ENCODE assay signal across 8 cellular contexts in the genomic region with DNA sequence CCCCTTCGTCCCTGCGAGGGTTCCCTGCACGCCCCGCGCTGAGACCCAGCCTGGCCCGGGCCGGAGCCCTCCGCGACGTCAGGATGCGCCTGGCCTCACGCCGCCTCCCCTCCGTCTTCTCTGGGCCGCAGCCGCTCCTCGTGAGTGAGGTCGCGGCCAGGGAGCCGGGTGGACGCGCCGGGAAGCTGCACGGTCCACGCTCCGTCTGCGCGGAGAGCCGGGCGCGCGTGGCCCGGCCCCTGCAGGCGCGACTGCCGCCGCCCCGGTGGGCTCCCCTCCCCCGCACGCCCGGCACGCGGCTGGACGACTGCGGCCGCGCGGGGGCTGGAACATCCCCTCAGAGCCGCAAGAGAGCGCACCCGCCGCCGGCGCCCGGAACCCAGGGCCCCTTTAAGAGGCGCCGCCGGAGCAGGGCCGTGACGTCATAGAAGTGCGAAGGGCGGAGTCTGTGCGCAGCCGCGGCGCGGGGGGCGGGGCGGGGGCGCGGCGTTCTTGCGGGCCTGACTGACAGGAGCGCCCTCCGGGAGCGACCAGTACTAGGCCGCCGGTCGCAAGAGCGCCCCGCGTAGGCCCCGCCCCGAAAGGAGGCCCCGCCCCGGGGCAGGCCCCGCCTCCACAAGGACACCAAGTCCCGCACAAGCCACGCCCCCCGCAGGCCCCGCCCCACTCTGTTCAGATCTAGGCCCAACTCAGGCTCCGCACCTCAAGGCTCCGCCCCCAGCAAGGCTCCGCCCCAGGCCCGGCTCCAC. TPM values are rescaled to one million over a fixed set of nuclear protein-coding genes. Genes with fewer than 3 reads are reported as not detected.
DNase-seq lines count a peak whose midpoint lies in the region; ATAC-seq and TF ChIP-seq lines count a peak whose summit lies in the region.

No MANE protein-coding gene starts in this region.

- peak; percentile 81 for ATAC-seq in GM19468 (IDR thresholded peaks at IDR 0.05; ENCODE audit: extremely low read depth, unreplicated experiment)

- peaks cover 2% of the 10 kb centered on the region for H3K4me1 ChIP-seq in endodermal cell (ENCODE audit: control insufficient read depth, insufficient read depth, low read length)

- H3K9me3 ChIP-seq in endodermal cell (ENCODE audit: control insufficient read depth, low read length): peaks cover under 1% of the 10 kb centered on the region

- DNase-seq in COLO829 (ENCODE audit: low spot score): peak; percentile 97
- peak; percentile 73 for DNase-seq in HS-27A (ENCODE audit: low read depth)
- peak; percentile 97 to 99 for DNase-seq in NOMO-1 (lab: John Stamatoyannopoulos, UW; ENCODE audit: unreplicated experiment in 2 of 2)
- peak; percentile 100 for DNase-seq in activated CD8-positive, alpha-beta memory T cell treated with anti-CD3 and anti-CD28 coated beads, Interleukin-2, amount 50 U/mL, for 24 hours (ENCODE audit: extremely low read depth)
- peak; percentile 100 for DNase-seq in endodermal cell
- peak; percentile 100 for DNase-seq in mesothelial cell of epicardium (ENCODE audit: low spot score in 2 of 2, unreplicated experiment in 2 of 2)
- DNase-seq in stimulated activated CD8-positive, alpha-beta memory T cell treated with anti-CD3 and anti-CD28 coated beads, Interleukin-15, amount 100 ng/mL, for 4 hours (ENCODE audit: low read depth in 2 of 2): peak; percentile 100

- TF ChIP-seq CTCF in endodermal cell (conservative IDR thresholded peaks at IDR 0.05) (peak; percentile 60), mesothelial cell of epicardium (IDR thresholded peaks at IDR 0.05; ENCODE audit: unreplicated experiment) (no peak)

- H3K9ac ChIP-seq in endodermal cell (ENCODE audit: extremely low read depth, low read length, poor library complexity, severe bottlenecking): peak overlapping the region; percentile 41

- no peaks in the 10 kb centered on the region for H3K36me3 ChIP-seq in endodermal cell (ENCODE audit: control insufficient read depth, insufficient read depth, low read length)

- H3K27me3 Mint-ChIP-seq in endodermal cell (ENCODE audit: insufficient read depth) (peaks cover 20% of the 10 kb centered on the region), mesothelial cell of epicardium (ENCODE audit: low read depth) (no peaks in the 10 kb centered on the region)

- H3K36me3 Mint-ChIP-seq in endodermal cell (ENCODE audit: low read depth) (no peaks in the 10 kb centered on the region), mesothelial cell of epicardium (peaks cover 3% of the 10 kb centered on the region)

- H3K4me1 Mint-ChIP-seq in endodermal cell (peaks cover 33% of the 10 kb centered on the region), mesothelial cell of epicardium (peaks cover 71% of the 10 kb centered on the region)

- H3K4me3 Mint-ChIP-seq in endodermal cell (peak overlapping the region; percentile 79), mesothelial cell of epicardium (peak overlapping the region; percentile 67)

- no peaks in the 10 kb centered on the region for H3K27me3 ChIP-seq in endodermal cell (ENCODE audit: control insufficient read depth, insufficient read depth, low read length, poor library complexity, severe bottlenecking)

- 0% methylated on average over 3 to 95 of the region's 95 CpGs for WGBS in endodermal cell (ENCODE audit: insufficient coverage in 1 of 2, insufficient read length in 1 of 2), 2 experiments

- peak overlapping the region; percentile 80 for H3K4me3 ChIP-seq in endodermal cell (ENCODE audit: low read length)

- H3K27ac ChIP-seq in endodermal cell (ENCODE audit: low read depth, low read length): peak overlapping the region; percentile 49

- H3K9me3 Mint-ChIP-seq in endodermal cell (peaks cover 4% of the 10 kb centered on the region), mesothelial cell of epicardium (peaks cover 3% of the 10 kb centered on the region)

- H3K27ac Mint-ChIP-seq in endodermal cell: no peak overlapping the region
- H3K27ac Mint-ChIP-seq in mesothelial cell of epicardium: no peak overlapping the region

RNA-seq across cellular contexts. Expression of a gene that starts 0.4 kb away (rescaled TPM):
- total RNA-seq in endodermal cell (10 to 100 TPM; 20.7 to 26.7 TPM), mesothelial cell of epicardium (36.4 to 41.8 TPM (median 41.0 TPM) in 3 replicates)
- 21.7 TPM for polyA plus RNA-seq in endodermal cell (2013, experiment 1 of 2)
- 20.9 TPM for polyA plus RNA-seq in endodermal cell (2013, experiment 2 of 2)

Comparison
In these comparisons a context has a peak if more than half of its experiments do, and no peak if none do; other contexts are left out.
1. Peak in every context shown above with its lines: DNase-seq, ATAC-seq, H3K4me3 ChIP-seq and H3K27ac ChIP-seq.